14 cellular contexts compared by ENCODE assay signal in genomic region chr9:120870206-120870605, GRCh38. TPM values are rescaled to one million over a fixed set of nuclear protein-coding genes. Genes with fewer than 3 reads are reported as not detected.
A peak's percentile ranks its signal among the peaks of the same experiment; 100 is the strongest.
DNase-seq lines count a peak whose midpoint lies in the region; ATAC-seq, FAIRE-seq and TF ChIP-seq lines count a peak whose summit lies in the region.
"Had no signal": no experiment of that assay in that cellular context is flagged by ENCODE, and none has a peak within 500 bp of the region (broad histone marks: within the 10 kb centered on the region; RNA-seq: fewer than 3 reads in every experiment).

No MANE protein-coding gene starts in this region.

- H3K9ac ChIP-seq in K562 (ENCODE audit: insufficient read depth in 1 of 2, low read depth in 2 of 2, low read length in 2 of 2), result peak overlapping the region in 1 of 2 experiments; percentile 82; a peak in 1 of 4 replicates

- H4K20me1 ChIP-seq in K562 (replicated peaks; ENCODE audit: control insufficient read depth, insufficient read depth, low read length), result no peaks in the 10 kb centered on the region

- H3K27ac Mint-ChIP-seq in CD8-positive, alpha-beta memory T cell, result peak overlapping the region in 7 of 8 donors; percentile 5 to 97 (median 82)
- peak overlapping the region; percentile 84 for H3K27ac Mint-ChIP-seq in stimulated activated effector memory CD8-positive, alpha-beta T cell treated with anti-CD3 and anti-CD28 coated beads, Interleukin-12 subunit alpha, Interleukin-12 subunit beta, amount 100 ng/mL, for 72 hours
- no peak overlapping the region for H3K27ac Mint-ChIP-seq in WTC11

- H3K4me1 Mint-ChIP-seq in CD8-positive, alpha-beta memory T cell, result peaks cover 15 to 54% (median 28%) of the 10 kb centered on the region in 3 donors
- H3K4me1 Mint-ChIP-seq in stimulated activated effector memory CD8-positive, alpha-beta T cell treated with anti-CD3 and anti-CD28 coated beads, Interleukin-12 subunit alpha, Interleukin-12 subunit beta, amount 100 ng/mL, for 72 hours, result peaks cover 52% of the 10 kb centered on the region
- peaks cover 47% of the 10 kb centered on the region for H3K4me1 Mint-ChIP-seq in WTC11

- POLR2A ChIA-PET in CD8-positive, alpha-beta memory T cell (lab: Charles Lee), result interaction anchor here (1.3 to 4.7 kb wide), 3 partner anchors 22 to 66 kb away, joined by 3 to 37 read pairs (median 18); no protein-coding TSS in a partner anchor
- POLR2A ChIA-PET in K562 (lab: Yijun Ruan, JAX), result interaction anchor here (0.6 to 15.5 kb wide), 8 partner anchors 9 to 329 kb away, joined by 3 to 464 read pairs (median 5); partner anchors contain the start of genes FBXW2, PHF19 and PSMD5
- POLR2A ChIA-PET in WTC11 (lab: Charles Lee), result no interaction called here

- H3K4me3 Mint-ChIP-seq in CD8-positive, alpha-beta memory T cell, result peak overlapping the region in 2 of 7 donors; percentile 9 to 40
- H3K4me3 Mint-ChIP-seq in stimulated activated effector memory CD8-positive, alpha-beta T cell treated with anti-CD3 and anti-CD28 coated beads, Interleukin-12 subunit alpha, Interleukin-12 subunit beta, amount 100 ng/mL, for 72 hours, result peak overlapping the region; percentile 81
- H3K4me3 Mint-ChIP-seq in WTC11, result no peak overlapping the region

- 88% methylated on average over 9 of the region's 9 CpGs for WGBS in K562 (ENCODE audit: insufficient coverage, low coverage, missing lambda C conversion rate)

- peak overlapping the region; percentile 88 for H3K27ac ChIP-seq in CD8-positive, alpha-beta memory T cell (ENCODE audit: low read depth, low read length)
- H3K27ac ChIP-seq in K562 (ENCODE audit: extremely low read depth, low read depth, low read length), result peak overlapping the region; percentile 76; the same call in 1 of the 3 replicates

- H3K4me2 ChIP-seq in K562 (ENCODE audit: insufficient read depth, low read length), result no peak overlapping the region

- peaks cover 3 to 70% (median 5%) of the 10 kb centered on the region in 3 donors for H3K36me3 Mint-ChIP-seq in CD8-positive, alpha-beta memory T cell
- H3K36me3 Mint-ChIP-seq in stimulated activated effector memory CD8-positive, alpha-beta T cell treated with anti-CD3 and anti-CD28 coated beads, Interleukin-12 subunit alpha, Interleukin-12 subunit beta, amount 100 ng/mL, for 72 hours, result peaks cover 88% of the 10 kb centered on the region
- H3K36me3 Mint-ChIP-seq in WTC11, result peaks cover 11% of the 10 kb centered on the region

- TF ChIP-seq POLR2A in NB4 (IDR thresholded peaks at IDR 0.05; ENCODE audit: extremely low read depth, insufficient read length) (no peak), K562 (conservative IDR thresholded peaks at IDR 0.05) (no peak)

- no peak for TF ChIP-seq RAD21 in K562 (CRISPR knock-in tag; conservative IDR thresholded peaks at IDR 0.05 in 1 of 2, IDR thresholded peaks at IDR 0.05 in 1 of 2)

- in situ Hi-C loops in K562 (cut with MboI), result loop anchor here (5.0 kb wide), 1 partner anchor 63 kb away; no protein-coding TSS in a partner anchor

- no TSS peak for BruUV-seq in K562 (replicated peaks; lab: Mats Ljungman, UMichigan)

- peaks cover 16% of the 10 kb centered on the region for H3K4me1 ChIP-seq in CD8-positive, alpha-beta memory T cell (ENCODE audit: insufficient read depth, low read length)
- H3K4me1 ChIP-seq in K562 (replicated peaks in 1 of 2; ENCODE audit: control insufficient read depth in 2 of 2, insufficient read depth in 2 of 2, low read length in 2 of 2), result peaks cover 27 to 35% of the 10 kb centered on the region in 2 experiments

- no peaks in the 10 kb centered on the region for H3K27me3 ChIP-seq in CD8-positive, alpha-beta memory T cell (ENCODE audit: insufficient read depth, low read length, poor library complexity, severe bottlenecking)
- H3K27me3 ChIP-seq in K562 (ENCODE audit: control insufficient read depth in 2 of 2, insufficient read depth in 2 of 2, low read length in 2 of 2), result no peaks in the 10 kb centered on the region

- intact Hi-C loops in K562 (cut with micrococcal nuclease), result loop anchor here (10.0 kb wide), 1 partner anchor 205 kb away; the partner anchor contains the start of gene CNTRL

- ATAC-seq in K562, result no peak
- ATAC-seq in stimulated activated effector memory CD8-positive, alpha-beta T cell treated with anti-CD3 and anti-CD28 coated beads, Interleukin-12 subunit alpha, Interleukin-12 subunit beta, amount 100 ng/mL, for 72 hours, result no peak
- no peak for ATAC-seq in GM21528 (IDR thresholded peaks at IDR 0.05; ENCODE audit: low FRiP score, unreplicated experiment)
- no peak for ATAC-seq in WTC11
- ATAC-seq: activated CD4-positive, CD25-positive, alpha-beta regulatory T cell treated with anti-CD3 and anti-CD28 coated beads, Interleukin-2, amount 50 U/mL, for 24 hours; SK-N-SH treated with all-trans-retinoic acid at 6 μM for 48 hours had no signal

- no peak overlapping the region for H3K4me3 ChIP-seq in CD8-positive, alpha-beta memory T cell (ENCODE audit: low read length)
- H3K4me3 ChIP-seq in NB4 (ENCODE audit: low read depth, low read length) (no peak overlapping the region), K562 (no peak overlapping the region)

- no peaks in the 10 kb centered on the region for H3K9me3 ChIP-seq in CD8-positive, alpha-beta memory T cell (ENCODE audit: low read length)
- H3K9me3 ChIP-seq in K562 (replicated peaks; ENCODE audit: control insufficient read depth, insufficient read depth, low read depth, low read length), result no peaks in the 10 kb centered on the region

- no peak for TF ChIP-seq EP300 in K562 (IDR thresholded peaks at IDR 0.05; ENCODE audit: low read length)

- H3K9me3 Mint-ChIP-seq in CD8-positive, alpha-beta memory T cell, result no peaks in the 10 kb centered on the region
- H3K9me3 Mint-ChIP-seq in stimulated activated effector memory CD8-positive, alpha-beta T cell treated with anti-CD3 and anti-CD28 coated beads, Interleukin-12 subunit alpha, Interleukin-12 subunit beta, amount 100 ng/mL, for 72 hours, result no peaks in the 10 kb centered on the region
- H3K9me3 Mint-ChIP-seq in WTC11, result no peaks in the 10 kb centered on the region

- H3K79me2 ChIP-seq in K562 (ENCODE audit: control insufficient read depth, insufficient read depth, low read length), result peaks cover 40% of the 10 kb centered on the region

- peaks cover 42% of the 10 kb centered on the region for H3K36me3 ChIP-seq in CD8-positive, alpha-beta memory T cell (ENCODE audit: insufficient read depth, low read length)
- H3K36me3 ChIP-seq in K562 (ENCODE audit: control insufficient read depth, insufficient read depth, low read length), result peaks cover 92% of the 10 kb centered on the region

- TF ChIP-seq CTCF in NB4 (IDR thresholded peaks at IDR 0.05; ENCODE audit: low read depth, low read length), result no peak
- TF ChIP-seq CTCF in K562 (IDR thresholded peaks at IDR 0.05 in 2 of 3, conservative IDR thresholded peaks at IDR 0.05 in 1 of 3; ENCODE audit: insufficient read depth in 2 of 3, low read depth in 1 of 3, low read length in 3 of 3), result no peak
- TF ChIP-seq CTCF in WTC11 (IDR thresholded peaks at IDR 0.05), result no peak

- H3K9me1 ChIP-seq in K562 (ENCODE audit: control insufficient read depth, insufficient read depth, low read length), result peaks cover 8% of the 10 kb centered on the region

- no peak for FAIRE-seq in K562 (lab: Jason Lieb, UNC)
- FAIRE-seq: bronchial epithelial cell, H54, keratinocyte had no signal

- H2AFZ ChIP-seq in K562 (ENCODE audit: low read depth, low read length), result no peak overlapping the region

- CTCF ChIA-PET in CD8-positive, alpha-beta memory T cell (lab: Charles Lee), result interaction anchor here (1.1 to 19.5 kb wide), 13 partner anchors 9 to 202 kb away, joined by 3 to 363 read pairs (median 8); partner anchors contain the start of genes PSMD5 and TRAF1
- CTCF ChIA-PET in K562 (lab: Yijun Ruan, JAX; ENCODE audit: low intra/inter-chr PET ratio), result no interaction called here
- CTCF ChIA-PET in WTC11 (lab: Charles Lee), result interaction anchor here (2.0 to 2.2 kb wide), 2 partner anchors 43 to 69 kb away, joined by 5 to 7 read pairs; no protein-coding TSS in a partner anchor

- peaks cover 0 to 2% of the 10 kb centered on the region in 2 donors for H3K27me3 Mint-ChIP-seq in CD8-positive, alpha-beta memory T cell
- H3K27me3 Mint-ChIP-seq in WTC11 (ENCODE audit: low read depth), result peaks cover 1% of the 10 kb centered on the region; the same call in 1 of the 2 replicates

- DNase-seq in CD8-positive, alpha-beta memory T cell, result peak in 1 of 5 donors; percentile 45
- DNase-seq in NB4 (ENCODE audit: low read depth), result peak; percentile 34
- no peak for DNase-seq in K562 (ENCODE audit: extremely low read depth in 1 of 4, low spot score in 3 of 4)
- DNase-seq in stimulated activated effector memory CD8-positive, alpha-beta T cell treated with anti-CD3 and anti-CD28 coated beads, Interleukin-12 subunit alpha, Interleukin-12 subunit beta, amount 100 ng/mL, for 72 hours (ENCODE audit: low spot score in 2 of 2), result no peak
- no peak for DNase-seq in activated CD4-positive, CD25-positive, alpha-beta regulatory T cell treated with anti-CD3 and anti-CD28 coated beads, Interleukin-2, amount 50 U/mL, for 72 hours
- no peak for DNase-seq in WTC11 (ENCODE audit: low spot score)
- DNase-seq: activated gamma-delta T cell treated with Interleukin-2 at 50 U/mL for 16 hours, MM.1S had no signal

RNA-seq across cellular contexts. Expression of gene PHF19, which starts 6.8 kb away (rescaled TPM):
- 100 to 1,000 TPM; 206 to 214 TPM for total RNA-seq in CD8-positive, alpha-beta memory T cell
- polyA plus RNA-seq in CD8-positive, alpha-beta memory T cell, result 8.3 TPM
- 622 and 1,187 TPM in 2 replicates for total RNA-seq in K562 (2011; cell fraction: chromatin; rRNA removed; ENCODE audit: low replicate concordance)
- total RNA-seq in K562 (2011; cell fraction: nucleolus; rRNA removed), result 570 and 625 TPM in 2 replicates
- 592 and 663 TPM in 2 replicates for total RNA-seq in K562 (2011; cell fraction: nucleoplasm; rRNA removed)
- total RNA-seq in K562 (2014; rRNA removed), result 255 and 312 TPM in 2 replicates
- total RNA-seq in K562 (2014; rRNA removed; fragmentation: Illumina TruSeq; extraction: Trizol), result 191 and 211 TPM in 2 replicates
- total RNA-seq in K562 (2015; rRNA removed; fragmentation: Illumina TruSeq; extraction: Trizol), result 240 and 241 TPM in 2 replicates
- total RNA-seq in K562 (2021), result 372 and 373 TPM in 2 replicates
- polyA plus RNA-seq in K562 (2011; rRNA removed), result 403 and 414 TPM in 2 replicates
- 475 and 721 TPM in 2 replicates for polyA plus RNA-seq in K562 (2011; cell fraction: cytosol; rRNA removed)
- polyA plus RNA-seq in K562 (2011; cell fraction: nucleus; rRNA removed), result 1,109 and 1,436 TPM in 2 replicates
- polyA plus RNA-seq in K562 (2012), result 275 and 342 TPM in 2 replicates
- 292 and 365 TPM in 2 replicates for polyA plus RNA-seq in K562 (2014; fragmentation: Illumina TruSeq; extraction: Trizol)
- polyA plus RNA-seq in K562 (2014; fragmentation: Nextera tagmentation; extraction: Ambion mirVana), result 100 to 1,000 TPM in 1 of 2 experiments, 10 to 100 TPM in 1; 95.8 to 140 TPM
- 312 TPM in 2 replicates for polyA plus RNA-seq in K562 (2014; rRNA removed)
- 333 and 440 TPM in 2 replicates for polyA minus RNA-seq in K562 (2011; rRNA and poly(A)+ RNA removed)
- 286 and 300 TPM in 2 replicates for polyA minus RNA-seq in K562 (2011; cell fraction: cytosol; rRNA and poly(A)+ RNA removed)
- 297 and 330 TPM in 2 replicates for polyA minus RNA-seq in K562 (2011; cell fraction: nucleus; rRNA and poly(A)+ RNA removed)
- 29.3 to 39.0 TPM (median 35.4 TPM) in 3 replicates for total RNA-seq in WTC11 (2021)

RNA-seq across cellular contexts. Expression of gene PSMD5, which starts 27.5 kb away (rescaled TPM):
- total RNA-seq in CD8-positive, alpha-beta memory T cell, result 10 to 100 TPM; 60.9 to 63.7 TPM
- 21.1 TPM for polyA plus RNA-seq in CD8-positive, alpha-beta memory T cell
- total RNA-seq in K562 (2011; cell fraction: chromatin; rRNA removed; ENCODE audit: low replicate concordance), result 59.3 and 197 TPM in 2 replicates
- total RNA-seq in K562 (2011; cell fraction: nucleolus; rRNA removed), result 30.2 and 45.4 TPM in 2 replicates
- 90.6 and 121 TPM in 2 replicates for total RNA-seq in K562 (2011; cell fraction: nucleoplasm; rRNA removed)
- 51.0 and 55.3 TPM in 2 replicates for total RNA-seq in K562 (2014; rRNA removed)
- total RNA-seq in K562 (2014; rRNA removed; fragmentation: Illumina TruSeq; extraction: Trizol), result 76.3 and 83.0 TPM in 2 replicates
- 65.1 and 72.5 TPM in 2 replicates for total RNA-seq in K562 (2015; rRNA removed; fragmentation: Illumina TruSeq; extraction: Trizol)
- 136 and 148 TPM in 2 replicates for total RNA-seq in K562 (2021)
- 107 and 148 TPM in 2 replicates for polyA plus RNA-seq in K562 (2011; rRNA removed)
- polyA plus RNA-seq in K562 (2011; cell fraction: cytosol; rRNA removed), result 39.0 and 70.9 TPM in 2 replicates
- polyA plus RNA-seq in K562 (2011; cell fraction: nucleus; rRNA removed), result 34.5 and 37.0 TPM in 2 replicates
- polyA plus RNA-seq in K562 (2012), result 54.7 and 61.5 TPM in 2 replicates
- polyA plus RNA-seq in K562 (2014; fragmentation: Illumina TruSeq; extraction: Trizol), result 90.1 and 114 TPM in 2 replicates
- 10 to 100 TPM; 46.4 to 60.9 TPM for polyA plus RNA-seq in K562 (2014; fragmentation: Nextera tagmentation; extraction: Ambion mirVana)
- polyA plus RNA-seq in K562 (2014; rRNA removed), result 89.4 and 95.6 TPM in 2 replicates
- polyA minus RNA-seq in K562 (2011; rRNA and poly(A)+ RNA removed), result 115 and 116 TPM in 2 replicates
- 48.7 and 58.2 TPM in 2 replicates for polyA minus RNA-seq in K562 (2011; cell fraction: cytosol; rRNA and poly(A)+ RNA removed)
- 28.4 and 53.9 TPM in 2 replicates for polyA minus RNA-seq in K562 (2011; cell fraction: nucleus; rRNA and poly(A)+ RNA removed)
- total RNA-seq in WTC11 (2021), result 61.1 to 65.9 TPM (median 65.8 TPM) in 3 replicates

RNA-seq across cellular contexts. Expression of gene TRAF1, which starts 56.4 kb away (rescaled TPM):
- total RNA-seq in CD8-positive, alpha-beta memory T cell, result 100 to 1,000 TPM; 316 to 322 TPM
- 12.1 TPM for polyA plus RNA-seq in CD8-positive, alpha-beta memory T cell
- 2.6 and 5.9 TPM in 2 replicates for total RNA-seq in K562 (2011; cell fraction: chromatin; rRNA removed; ENCODE audit: low replicate concordance)
- total RNA-seq in K562 (2011; cell fraction: nucleolus; rRNA removed), result 3.0 and 4.3 TPM in 2 replicates
- total RNA-seq in K562 (2011; cell fraction: nucleoplasm; rRNA removed), result 2.1 and 2.3 TPM in 2 replicates
- not detected in 2 replicates for total RNA-seq in K562 (2014; rRNA removed)
- total RNA-seq in K562 (2014; rRNA removed; fragmentation: Illumina TruSeq; extraction: Trizol), result 0.04 TPM in 1 of 2 replicates, not detected in the other
- 0.04 TPM in 1 of 2 replicates, not detected in the other for total RNA-seq in K562 (2015; rRNA removed; fragmentation: Illumina TruSeq; extraction: Trizol)
- 0.38 and 0.47 TPM in 2 replicates for total RNA-seq in K562 (2021)
- 0.37 and 1.1 TPM in 2 replicates for polyA plus RNA-seq in K562 (2011; rRNA removed)
- 0.29 and 1.3 TPM in 2 replicates for polyA plus RNA-seq in K562 (2011; cell fraction: cytosol; rRNA removed)
- 0.18 and 1.4 TPM in 2 replicates for polyA plus RNA-seq in K562 (2011; cell fraction: nucleus; rRNA removed)
- 0.13 and 0.18 TPM in 2 replicates for polyA plus RNA-seq in K562 (2012)
- polyA plus RNA-seq in K562 (2014; fragmentation: Illumina TruSeq; extraction: Trizol), result 0.06 and 0.12 TPM in 2 replicates
- polyA plus RNA-seq in K562 (2014; fragmentation: Nextera tagmentation; extraction: Ambion mirVana), result under 1 TPM in 1 of 2 experiments, not detected in 1; 0.01 TPM
- polyA plus RNA-seq in K562 (2014; rRNA removed), result 0.01 and 0.03 TPM in 2 replicates
- polyA minus RNA-seq in K562 (2011; rRNA and poly(A)+ RNA removed), result 1.3 and 3.1 TPM in 2 replicates
- polyA minus RNA-seq in K562 (2011; cell fraction: cytosol; rRNA and poly(A)+ RNA removed), result 0.76 TPM in 1 of 2 replicates, not detected in the other
- 0.89 and 2.3 TPM in 2 replicates for polyA minus RNA-seq in K562 (2011; cell fraction: nucleus; rRNA and poly(A)+ RNA removed)
- total RNA-seq in WTC11 (2021), result 1.8 to 3.1 TPM (median 2.9 TPM) in 3 replicates

Comparison
In these comparisons a context has a peak if more than half of its experiments do, and no peak if none do; other contexts are left out.
1. RNA of gene TRAF1, which starts 56.4 kb away (total RNA-seq): 316 to 322 TPM in CD8-positive, alpha-beta memory T cell; 1.8 to 3.1 TPM in WTC11 and 0.04 to 5.9 TPM in K562; every median in the first group is over 10 times any median in the second.